8 cellular contexts compared by ENCODE assay signal in genomic region chr19:30227661-30228112, GRCh38.
A peak's percentile ranks its signal among the peaks of the same experiment; 100 is the strongest.
DNase-seq lines count a peak whose midpoint lies in the region; ATAC-seq and TF ChIP-seq lines count a peak whose summit lies in the region.

No MANE protein-coding gene starts in this region.

- TF ChIP-seq POLR2A in suprapubic skin (IDR thresholded peaks at IDR 0.05), result no peak

- peak overlapping the region in 1 of 2 donors; percentile 38 for H3K9ac ChIP-seq in mucosa of rectum (ENCODE audit: low read depth in 1 of 2, low read length in 2 of 2)

- H3K27me3 ChIP-seq in esophagus (ENCODE audit: control insufficient read depth in 1 of 2, insufficient read depth in 2 of 2, low read length in 2 of 2) (peaks cover 0 to 21% of the 10 kb centered on the region in 2 donors), mucosa of rectum (ENCODE audit: control insufficient read depth in 2 of 2, insufficient read depth in 2 of 2, low read length in 2 of 2) (peaks cover 29 to 39% of the 10 kb centered on the region in 2 donors), suprapubic skin (peaks cover 87% of the 10 kb centered on the region)

- H3K4me1 Mint-ChIP-seq in activated CD4-positive, alpha-beta T cell treated with anti-CD3 and anti-CD28 coated beads, Interleukin-2, amount 10 ng/mL, durations not matched to agents 7 days and 5 days, result peaks cover 25% of the 10 kb centered on the region

- no peak overlapping the region for H3K27ac Mint-ChIP-seq in activated CD4-positive, alpha-beta T cell treated with anti-CD3 and anti-CD28 coated beads, Interleukin-2, amount 10 ng/mL, durations not matched to agents 7 days and 5 days

- ATAC-seq in GM21381 (IDR thresholded peaks at IDR 0.05; ENCODE audit: unreplicated experiment), result peak; percentile 82

- peak; percentile 76 for TF ChIP-seq CTCF in LNCAP (IDR thresholded peaks at IDR 0.05)
- peak; percentile 29 to 83 for TF ChIP-seq CTCF in suprapubic skin (IDR thresholded peaks at IDR 0.05)

- peak overlapping the region; percentile 45 for H3K4me3 Mint-ChIP-seq in activated CD4-positive, alpha-beta T cell treated with anti-CD3 and anti-CD28 coated beads, Interleukin-2, amount 10 ng/mL, durations not matched to agents 7 days and 5 days

- peak overlapping the region; percentile 51 to 70 for H3K4me3 ChIP-seq in esophagus (ENCODE audit: low read depth in 1 of 2, low read length in 2 of 2)
- H3K4me3 ChIP-seq in mucosa of rectum (ENCODE audit: low read length in 2 of 2), result peak overlapping the region; percentile 57 to 61
- peak overlapping the region; percentile 64 for H3K4me3 ChIP-seq in suprapubic skin

- H3K9me3 ChIP-seq in esophagus (ENCODE audit: control insufficient read depth in 2 of 2, insufficient read depth in 1 of 2, low read depth in 1 of 2, low read length in 1 of 2) (no peaks in the 10 kb centered on the region), mucosa of rectum (ENCODE audit: control insufficient read depth in 2 of 2, low read length in 2 of 2) (no peaks in the 10 kb centered on the region), suprapubic skin (no peaks in the 10 kb centered on the region)

- TF ChIP-seq EP300 in suprapubic skin (IDR thresholded peaks at IDR 0.05), result no peak

- 1% methylated on average over 50 to 57 of the region's 57 CpGs for WGBS in esophagus, 2 donors
- 0% methylated on average over 17 of the region's 57 CpGs for WGBS in suprapubic skin

- peak; percentile 60 for DNase-seq in DMS79 treated with DMSO at 0.1 percent for 48 hours (lab: John Stamatoyannopoulos, UW)
- DNase-seq in activated CD4-positive, alpha-beta T cell treated with anti-CD3 and anti-CD28 coated beads, Interleukin-2, amount 10 ng/mL, durations not matched to agents 7 days and 5 days, result peak; percentile 53
- DNase-seq in suprapubic skin (ENCODE audit: low spot score in 2 of 2), result no peak
- no peak for DNase-seq in NCI-H2081 (lab: John Stamatoyannopoulos, UW)

- peaks cover 5% of the 10 kb centered on the region for H3K36me3 Mint-ChIP-seq in activated CD4-positive, alpha-beta T cell treated with anti-CD3 and anti-CD28 coated beads, Interleukin-2, amount 10 ng/mL, durations not matched to agents 7 days and 5 days (ENCODE audit: low read depth)

- H3K36me3 ChIP-seq in esophagus (ENCODE audit: control insufficient read depth in 2 of 2, insufficient read depth in 2 of 2, low read length in 1 of 2) (no peaks in the 10 kb centered on the region), mucosa of rectum (ENCODE audit: control insufficient read depth in 2 of 2, insufficient read depth in 2 of 2, low read length in 2 of 2) (no peaks in the 10 kb centered on the region), suprapubic skin (no peaks in the 10 kb centered on the region)

- no peaks in the 10 kb centered on the region for H3K9me3 Mint-ChIP-seq in activated CD4-positive, alpha-beta T cell treated with anti-CD3 and anti-CD28 coated beads, Interleukin-2, amount 10 ng/mL, durations not matched to agents 7 days and 5 days

- H3K4me1 ChIP-seq in esophagus (ENCODE audit: control insufficient read depth in 2 of 2, insufficient read depth in 2 of 2, low read length in 1 of 2) (peaks cover under 1 to 4% of the 10 kb centered on the region in 2 donors), mucosa of rectum (ENCODE audit: control insufficient read depth in 2 of 2, insufficient read depth in 2 of 2, low read length in 2 of 2) (peaks cover 0 to 4% of the 10 kb centered on the region in 2 donors), suprapubic skin (peaks cover 46% of the 10 kb centered on the region)

- CTCF ChIA-PET in activated CD4-positive, alpha-beta T cell treated with anti-CD3 and anti-CD28 coated beads, Interleukin-2, amount 10 ng/mL, durations not matched to agents 7 days and 5 days (lab: Charles Lee), result no interaction called here

- POLR2A ChIA-PET in activated CD4-positive, alpha-beta T cell treated with anti-CD3 and anti-CD28 coated beads, Interleukin-2, amount 10 ng/mL, durations not matched to agents 7 days and 5 days (lab: Charles Lee), result no interaction called here

- peaks cover 74% of the 10 kb centered on the region for H3K27me3 Mint-ChIP-seq in activated CD4-positive, alpha-beta T cell treated with anti-CD3 and anti-CD28 coated beads, Interleukin-2, amount 10 ng/mL, durations not matched to agents 7 days and 5 days

- peak overlapping the region; percentile 62 to 68 for H3K27ac ChIP-seq in esophagus (ENCODE audit: low read depth in 2 of 2, low read length in 1 of 2)
- H3K27ac ChIP-seq in mucosa of rectum (ENCODE audit: low read depth in 2 of 2, low read length in 2 of 2), result peak overlapping the region; percentile 32 to 44
- no peak overlapping the region for H3K27ac ChIP-seq in suprapubic skin

Comparison
In these comparisons a context has a peak if more than half of its experiments do, and no peak if none do; other contexts are left out.
1. DNase-seq: peak in DMS79 treated with DMSO at 0.1 percent for 48 hours (single experiment) and activated CD4-positive, alpha-beta T cell treated with anti-CD3 and anti-CD28 coated beads, Interleukin-2, amount 10 ng/mL, durations not matched to agents 7 days and 5 days (single experiment); none in suprapubic skin (0 of 2) and NCI-H2081 (0 of 2).
2. Peak in every context shown above with its lines, with median percentiles within 50 percentile points of each other: H3K4me3 ChIP-seq.